ENCODE assay signal across 8 cellular contexts in genomic region chr17:7989781-7990655, GRCh38. TPM values are rescaled to one million over a fixed set of nuclear protein-coding genes. Genes with fewer than 3 reads are reported as not detected.
DNase-seq lines count a peak whose midpoint lies in the region; ATAC-seq and TF ChIP-seq lines count a peak whose summit lies in the region.

No MANE protein-coding gene starts in this region.

- peak; percentile 85 to 99 (median 95) for DNase-seq in CD8-positive, alpha-beta T cell
- DNase-seq in HuH-7.5 (ENCODE audit: low spot score): peak; percentile 78
- DNase-seq in Panc1 (ENCODE audit: low read depth, low spot score): no peak
- DNase-seq in activated T-helper 1 cell treated with anti-CD3 and anti-CD28 coated beads, Interleukin-12 subunit alpha, Interleukin-12 subunit beta, Interleukin-2, Interleukin-4 antibody, amounts not matched to agents 30 ng/mL and 10 ng/mL and 1 ng/mL, durations not matched to agents 14 hours and 24 hours and 36 hours (ENCODE audit: low spot score): peak; percentile 86
- DNase-seq in fibroblast of mammary gland (ENCODE audit: low read depth): peak; percentile 53
- DNase-seq in natural killer cell: peak; percentile 94
- peak; percentile 77 to 96 (median 88) for DNase-seq in stimulated activated naive CD4-positive, alpha-beta T cell (lab: John Stamatoyannopoulos, UW)

- H3K27ac ChIP-seq in CD8-positive, alpha-beta T cell (ENCODE audit: low read depth, low read length): peak overlapping the region; percentile 51
- H3K27ac ChIP-seq in Panc1 (ENCODE audit: low read length): no peak overlapping the region

- H3K36me3 ChIP-seq in CD8-positive, alpha-beta T cell (ENCODE audit: insufficient read depth, low read length): no peaks in the 10 kb centered on the region
- no peaks in the 10 kb centered on the region for H3K36me3 ChIP-seq in Panc1 (ENCODE audit: control insufficient read depth, insufficient read depth, low read length)

- H3K9me3 ChIP-seq in CD8-positive, alpha-beta T cell (ENCODE audit: low read length): no peaks in the 10 kb centered on the region
- no peaks in the 10 kb centered on the region for H3K9me3 ChIP-seq in Panc1 (ENCODE audit: control insufficient read depth, insufficient read depth, low read depth, low read length)

- CTCF ChIA-PET in CD8-positive, alpha-beta T cell (lab: Charles Lee): interaction anchor here (0.6 to 13.8 kb wide), 62 partner anchors 8 to 562 kb away, joined by 3 to 338 read pairs (median 4); partner anchors contain the start of genes ALOX15B, CHD3, CNTROB and GUCY2D
- CTCF ChIA-PET in Panc1 (lab: Charles Lee): interaction anchor here (0.6 to 1.5 kb wide), 9 partner anchors 12 to 146 kb away, joined by 3 to 6 read pairs (median 4); no protein-coding TSS in a partner anchor

- H3K27me3 Mint-ChIP-seq in CD8-positive, alpha-beta T cell (ENCODE audit: low read depth): peaks cover under 1% of the 10 kb centered on the region
- H3K27me3 Mint-ChIP-seq in activated T-helper 1 cell treated with anti-CD3 and anti-CD28 coated beads, Interleukin-12 subunit alpha, Interleukin-12 subunit beta, Interleukin-2, Interleukin-4 antibody, amounts not matched to agents 30 ng/mL and 10 ng/mL and 1 ng/mL, durations not matched to agents 14 hours and 24 hours and 36 hours (ENCODE audit: insufficient read depth): peaks cover 9% of the 10 kb centered on the region
- peaks cover 9 to 11% of the 10 kb centered on the region in 2 donors for H3K27me3 Mint-ChIP-seq in natural killer cell (ENCODE audit: low read depth in 2 of 2)

- H3K9me3 Mint-ChIP-seq in CD8-positive, alpha-beta T cell: no peaks in the 10 kb centered on the region
- no peaks in the 10 kb centered on the region for H3K9me3 Mint-ChIP-seq in activated T-helper 1 cell treated with anti-CD3 and anti-CD28 coated beads, Interleukin-12 subunit alpha, Interleukin-12 subunit beta, Interleukin-2, Interleukin-4 antibody, amounts not matched to agents 30 ng/mL and 10 ng/mL and 1 ng/mL, durations not matched to agents 14 hours and 24 hours and 36 hours
- H3K9me3 Mint-ChIP-seq in natural killer cell: no peaks in the 10 kb centered on the region

- in situ Hi-C loops in Panc1 (cut with HindIII; ENCODE audit: low pct_unique_long_range_greater_than_20kb, low sequenced_read_pairs): no loop called here

- no peaks in the 10 kb centered on the region for H3K27me3 ChIP-seq in CD8-positive, alpha-beta T cell (ENCODE audit: insufficient read depth, low read length)
- no peaks in the 10 kb centered on the region for H3K27me3 ChIP-seq in Panc1 (ENCODE audit: control insufficient read depth, insufficient read depth, low read length)

- H3K36me3 Mint-ChIP-seq in CD8-positive, alpha-beta T cell: no peaks in the 10 kb centered on the region
- no peaks in the 10 kb centered on the region for H3K36me3 Mint-ChIP-seq in activated T-helper 1 cell treated with anti-CD3 and anti-CD28 coated beads, Interleukin-12 subunit alpha, Interleukin-12 subunit beta, Interleukin-2, Interleukin-4 antibody, amounts not matched to agents 30 ng/mL and 10 ng/mL and 1 ng/mL, durations not matched to agents 14 hours and 24 hours and 36 hours (ENCODE audit: low read depth)
- H3K36me3 Mint-ChIP-seq in natural killer cell: no peaks in the 10 kb centered on the region

- H3K4me3 ChIP-seq in CD8-positive, alpha-beta T cell (ENCODE audit: low read depth, low read length): peak overlapping the region; percentile 61
- peak overlapping the region; percentile 53 to 54 for H3K4me3 ChIP-seq in Panc1 (ENCODE audit: low read depth in 2 of 2, low read length in 2 of 2)
- H3K4me3 ChIP-seq in fibroblast of mammary gland (ENCODE audit: control insufficient read depth, low read depth, low read length): peak overlapping the region; percentile 61

- H3K4me1 Mint-ChIP-seq in CD8-positive, alpha-beta T cell (ENCODE audit: low read depth): peaks cover 21% of the 10 kb centered on the region
- H3K4me1 Mint-ChIP-seq in activated T-helper 1 cell treated with anti-CD3 and anti-CD28 coated beads, Interleukin-12 subunit alpha, Interleukin-12 subunit beta, Interleukin-2, Interleukin-4 antibody, amounts not matched to agents 30 ng/mL and 10 ng/mL and 1 ng/mL, durations not matched to agents 14 hours and 24 hours and 36 hours (ENCODE audit: low read depth): peaks cover 21% of the 10 kb centered on the region
- peaks cover 22 to 25% of the 10 kb centered on the region in 2 donors for H3K4me1 Mint-ChIP-seq in natural killer cell

- POLR2A ChIA-PET in CD8-positive, alpha-beta T cell (lab: Charles Lee): interaction anchor here (0.6 to 3.0 kb wide), 6 partner anchors 16 to 133 kb away, joined by 3 to 36 read pairs (median 6); partner anchors contain the start of genes CYB5D1, NAA38 and RNF227
- POLR2A ChIA-PET in Panc1 (lab: Charles Lee): interaction anchor here (0.7 kb wide), 1 partner anchor 9 kb away, joined by 6 read pairs; no protein-coding TSS in a partner anchor

- no TSS peak for BruUV-seq in Panc1 (replicated peaks; lab: Mats Ljungman, UMichigan)

- peak overlapping the region; percentile 77 for H3K4me3 Mint-ChIP-seq in CD8-positive, alpha-beta T cell
- peak overlapping the region; percentile 76 for H3K4me3 Mint-ChIP-seq in activated T-helper 1 cell treated with anti-CD3 and anti-CD28 coated beads, Interleukin-12 subunit alpha, Interleukin-12 subunit beta, Interleukin-2, Interleukin-4 antibody, amounts not matched to agents 30 ng/mL and 10 ng/mL and 1 ng/mL, durations not matched to agents 14 hours and 24 hours and 36 hours
- peak overlapping the region; percentile 89 for H3K4me3 Mint-ChIP-seq in natural killer cell

- intact Hi-C loops in CD8-positive, alpha-beta T cell (cut with DNase I, micrococcal nuclease): loop anchor here (1.0 kb wide), 6 partner anchors 58 to 247 kb away; partner anchors contain the start of gene CNTROB (in 1 of the 2)
- intact Hi-C loops in Panc1 (cut with micrococcal nuclease; ENCODE audit: unreplicated experiment) (loop anchor here (10.0 kb wide), 1 partner anchor 65 kb away; no protein-coding TSS in a partner anchor), natural killer cell (cut with micrococcal nuclease) (loop anchor here (1.0 kb wide), 4 partner anchors 67 to 247 kb away; no protein-coding TSS in a partner anchor)
- intact Hi-C loops in activated T-helper 1 cell treated with anti-CD3 and anti-CD28 coated beads, Interleukin-12 subunit alpha, Interleukin-12 subunit beta, Interleukin-2, Interleukin-4 antibody, amounts not matched to agents 30 ng/mL and 10 ng/mL and 1 ng/mL, durations not matched to agents 14 hours and 24 hours and 36 hours (cut with micrococcal nuclease): loop anchor here (1.0 kb wide), 6 partner anchors 51 to 247 kb away; partner anchors contain the start of gene NAA38

- TF ChIP-seq CTCF in CD8-positive, alpha-beta T cell (IDR thresholded peaks at IDR 0.05): peak; percentile 85
- peak; percentile 97 for TF ChIP-seq CTCF in Panc1 (IDR thresholded peaks at IDR 0.05)
- peak; percentile 77 for TF ChIP-seq CTCF in fibroblast of mammary gland (conservative IDR thresholded peaks at IDR 0.05; ENCODE audit: control insufficient read depth, insufficient read depth, low read depth, low read length)
- peak; percentile 90 for TF ChIP-seq CTCF in natural killer cell (IDR thresholded peaks at IDR 0.05)

- H3K27ac Mint-ChIP-seq in CD8-positive, alpha-beta T cell: peak overlapping the region; percentile 86
- H3K27ac Mint-ChIP-seq in activated T-helper 1 cell treated with anti-CD3 and anti-CD28 coated beads, Interleukin-12 subunit alpha, Interleukin-12 subunit beta, Interleukin-2, Interleukin-4 antibody, amounts not matched to agents 30 ng/mL and 10 ng/mL and 1 ng/mL, durations not matched to agents 14 hours and 24 hours and 36 hours: peak overlapping the region; percentile 67
- peak overlapping the region; percentile 83 to 91 for H3K27ac Mint-ChIP-seq in natural killer cell

- peaks cover 13% of the 10 kb centered on the region for H3K4me1 ChIP-seq in CD8-positive, alpha-beta T cell (ENCODE audit: insufficient read depth, low read length)
- H3K4me1 ChIP-seq in Panc1 (ENCODE audit: control insufficient read depth, insufficient read depth, low read length): no peaks in the 10 kb centered on the region

- peak; percentile 96 for ATAC-seq in CD8-positive, alpha-beta T cell
- ATAC-seq in GM19395 (IDR thresholded peaks at IDR 0.05; ENCODE audit: unreplicated experiment) (peak; percentile 78), Panc1 (peak; percentile 93), natural killer cell (peak; percentile 89 to 93 (median 91))

RNA-seq across cellular contexts. Expression of gene GUCY2D, which starts 12.4 kb away (rescaled TPM):
- not detected for total RNA-seq in CD8-positive, alpha-beta T cell
- total RNA-seq in Panc1 (2021; ENCODE audit: unreplicated experiment): not detected
- polyA plus RNA-seq in Panc1 (2012; ENCODE audit: insufficient read length): not detected
- not detected in 2 replicates for total RNA-seq in activated T-helper 1 cell treated with anti-CD3 and anti-CD28 coated beads, Interleukin-12 subunit alpha, Interleukin-12 subunit beta, Interleukin-2, Interleukin-4 antibody, amounts not matched to agents 30 ng/mL and 10 ng/mL and 1 ng/mL, durations not matched to agents 14 hours and 24 hours and 36 hours
- total RNA-seq in natural killer cell: not detected

RNA-seq across cellular contexts. Expression of gene ALOX15B, which starts 48.8 kb away (rescaled TPM):
- not detected for total RNA-seq in CD8-positive, alpha-beta T cell
- total RNA-seq in Panc1 (2021; ENCODE audit: unreplicated experiment) (not detected), natural killer cell (not detected)
- polyA plus RNA-seq in Panc1 (2012; ENCODE audit: insufficient read length): not detected
- total RNA-seq in activated T-helper 1 cell treated with anti-CD3 and anti-CD28 coated beads, Interleukin-12 subunit alpha, Interleukin-12 subunit beta, Interleukin-2, Interleukin-4 antibody, amounts not matched to agents 30 ng/mL and 10 ng/mL and 1 ng/mL, durations not matched to agents 14 hours and 24 hours and 36 hours: not detected in 2 replicates

RNA-seq across cellular contexts. Expression of gene CNTROB, which starts 58.0 kb away (rescaled TPM):
- total RNA-seq in CD8-positive, alpha-beta T cell: 10 to 100 TPM; 20.1 to 23.6 TPM
- 60.5 TPM for total RNA-seq in Panc1 (2021; ENCODE audit: unreplicated experiment)
- 38.4 TPM for polyA plus RNA-seq in Panc1 (2012; ENCODE audit: insufficient read length)
- total RNA-seq in activated T-helper 1 cell treated with anti-CD3 and anti-CD28 coated beads, Interleukin-12 subunit alpha, Interleukin-12 subunit beta, Interleukin-2, Interleukin-4 antibody, amounts not matched to agents 30 ng/mL and 10 ng/mL and 1 ng/mL, durations not matched to agents 14 hours and 24 hours and 36 hours: 53.5 and 54.7 TPM in 2 replicates
- total RNA-seq in natural killer cell: 10 to 100 TPM; 36.3 to 49.8 (median 45.2) TPM

RNA-seq across cellular contexts. Expression of gene TRAPPC1, which starts 58.3 kb away (rescaled TPM):
- total RNA-seq in CD8-positive, alpha-beta T cell: 10 to 100 TPM; 29.6 to 39.4 TPM
- total RNA-seq in Panc1 (2021; ENCODE audit: unreplicated experiment): 154 TPM
- 244 TPM for polyA plus RNA-seq in Panc1 (2012; ENCODE audit: insufficient read length)
- total RNA-seq in activated T-helper 1 cell treated with anti-CD3 and anti-CD28 coated beads, Interleukin-12 subunit alpha, Interleukin-12 subunit beta, Interleukin-2, Interleukin-4 antibody, amounts not matched to agents 30 ng/mL and 10 ng/mL and 1 ng/mL, durations not matched to agents 14 hours and 24 hours and 36 hours: 153 and 162 TPM in 2 replicates
- 100 to 1,000 TPM; 122 to 144 (median 135) TPM for total RNA-seq in natural killer cell
